28 cellular contexts compared by ENCODE assay signal in the genomic region with DNA sequence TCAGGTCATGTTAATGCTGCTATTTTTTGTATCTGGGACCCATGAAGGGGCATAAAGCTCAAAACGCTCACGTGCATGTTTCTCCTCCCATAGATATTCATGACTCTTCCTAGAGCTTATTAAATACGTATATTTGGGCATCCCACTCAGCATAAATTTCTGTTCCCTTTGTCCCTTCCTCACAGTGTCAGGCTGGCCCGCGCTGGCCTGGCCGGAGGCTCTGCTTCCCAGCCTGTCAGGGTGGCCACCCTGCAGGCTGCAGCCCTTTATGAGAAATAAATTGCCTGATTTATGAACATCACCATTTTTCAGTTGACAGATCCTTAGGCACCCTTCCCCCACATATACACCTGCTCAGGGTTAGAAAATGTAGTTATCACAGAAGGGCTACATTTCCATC.
"Had no signal": no experiment of that assay in that cellular context is flagged by ENCODE, and none has a peak within 500 bp of the region (broad histone marks: within the 10 kb centered on the region; RNA-seq: fewer than 3 reads in every experiment).

No MANE protein-coding gene starts in this region.

- ATAC-seq: stimulated activated effector memory CD8-positive, alpha-beta T cell treated with anti-CD3 and anti-CD28 coated beads, Interleukin-12 subunit alpha, Interleukin-12 subunit beta, amount 100 ng/mL, for 72 hours; stimulated activated memory B cell treated with anti-CD40 and anti-IgM and Interleukin-4, amounts not matched to agents 10 μg/mL and 1 μg/mL and 100 μg/mL, for 72 hours; stimulated activated naive B cell treated with anti-CD40 and anti-IgM and Interleukin-4, amounts not matched to agents 10 μg/mL and 1 μg/mL and 100 μg/mL, for 72 hours; stimulated activated naive CD8-positive, alpha-beta T cell treated with anti-CD3 and anti-CD28 coated beads, Interleukin-15, amount 100 ng/mL, for 72 hours; stimulated activated naive CD8-positive, alpha-beta T cell treated with anti-CD3 and anti-CD28 coated beads, Interleukin-15, Interleukin-2, amounts not matched to agents 100 U/mL and 50 U/mL, for 24 hours; upper lobe of right lung had no signal

- H3K4me3 Mint-ChIP-seq: stimulated activated effector memory CD8-positive, alpha-beta T cell treated with anti-CD3 and anti-CD28 coated beads, Interleukin-12 subunit alpha, Interleukin-12 subunit beta, amount 100 ng/mL, for 72 hours; stimulated activated memory B cell treated with anti-CD40 and anti-IgM and Interleukin-4, amounts not matched to agents 10 μg/mL and 1 μg/mL and 100 μg/mL, for 72 hours; stimulated activated naive B cell treated with anti-CD40 and anti-IgM and Interleukin-4, amounts not matched to agents 10 μg/mL and 1 μg/mL and 100 μg/mL, for 72 hours; stimulated activated naive CD8-positive, alpha-beta T cell treated with anti-CD3 and anti-CD28 coated beads, Interleukin-15, amount 100 ng/mL, for 72 hours; stimulated activated naive CD8-positive, alpha-beta T cell treated with anti-CD3 and anti-CD28 coated beads, Interleukin-15, Interleukin-2, amounts not matched to agents 100 ng/mL and 50 ng/mL, for 24 hours; type B pancreatic cell had no signal

- H3K27ac ChIP-seq: stomach, suprapubic skin, testis, thoracic aorta, thyroid gland, tibial artery, tibial nerve, transverse colon, upper lobe of left lung, upper lobe of right lung, uterus, vagina had no signal

- H3K36me3 Mint-ChIP-seq: stimulated activated effector memory CD8-positive, alpha-beta T cell treated with anti-CD3 and anti-CD28 coated beads, Interleukin-12 subunit alpha, Interleukin-12 subunit beta, amount 100 ng/mL, for 72 hours; stimulated activated memory B cell treated with anti-CD40 and anti-IgM and Interleukin-4, amounts not matched to agents 10 μg/mL and 1 μg/mL and 100 μg/mL, for 72 hours; stimulated activated naive B cell treated with anti-CD40 and anti-IgM and Interleukin-4, amounts not matched to agents 10 μg/mL and 1 μg/mL and 100 μg/mL, for 72 hours; type B pancreatic cell had no signal

- H3K4me1 Mint-ChIP-seq: stimulated activated memory B cell treated with anti-CD40 and anti-IgM and Interleukin-4, amounts not matched to agents 10 μg/mL and 1 μg/mL and 100 μg/mL, for 72 hours had no signal

- H3K9me3 ChIP-seq: stomach, suprapubic skin, testis, thoracic aorta, thyroid gland, tibial artery, tibial nerve, transverse colon, upper lobe of left lung, upper lobe of right lung, uterus, vagina had no signal

- H3K36me3 ChIP-seq: stomach, suprapubic skin, thoracic aorta, thyroid gland, tibial artery, tibial nerve, transverse colon, upper lobe of left lung, upper lobe of right lung, uterus, vagina had no signal

- H3K27me3 Mint-ChIP-seq: stimulated activated naive CD8-positive, alpha-beta T cell treated with anti-CD3 and anti-CD28 coated beads, Interleukin-15, Interleukin-2, amounts not matched to agents 100 ng/mL and 50 ng/mL, for 24 hours had no signal

- H3K9me3 Mint-ChIP-seq: stimulated activated effector memory CD8-positive, alpha-beta T cell treated with anti-CD3 and anti-CD28 coated beads, Interleukin-12 subunit alpha, Interleukin-12 subunit beta, amount 100 ng/mL, for 72 hours; stimulated activated memory B cell treated with anti-CD40 and anti-IgM and Interleukin-4, amounts not matched to agents 10 μg/mL and 1 μg/mL and 100 μg/mL, for 72 hours; stimulated activated naive B cell treated with anti-CD40 and anti-IgM and Interleukin-4, amounts not matched to agents 10 μg/mL and 1 μg/mL and 100 μg/mL, for 72 hours; stimulated activated naive CD8-positive, alpha-beta T cell treated with anti-CD3 and anti-CD28 coated beads, Interleukin-15, Interleukin-2, amounts not matched to agents 100 ng/mL and 50 ng/mL, for 24 hours; type B pancreatic cell had no signal

- H3K4me3 ChIP-seq: stomach, suprapubic skin, testis, thoracic aorta, thyroid gland, tibial artery, tibial nerve, transverse colon, upper lobe of left lung, upper lobe of right lung, uterus, vagina had no signal

- DNase-seq: stimulated activated CD4-positive, alpha-beta T cell treated with anti-CD3 and anti-CD28 coated beads, Interleukin-2, amount 100 ng/mL, for 48 hours; stimulated activated CD4-positive, alpha-beta T cell treated with anti-CD3 and anti-CD28 coated beads, Interleukin-4, amount 100 ng/mL, for 1 hour; stimulated activated CD4-positive, alpha-beta T cell treated with anti-CD3 and anti-CD28 coated beads, Interleukin-4, amount 100 ng/mL, for 24 hours; stimulated activated CD4-positive, alpha-beta T cell treated with anti-CD3 and anti-CD28 coated beads, Interleukin-4, amount 100 ng/mL, for 4 hours; stimulated activated CD8-positive, alpha-beta memory T cell treated with anti-CD3 and anti-CD28 coated beads, Interleukin-4, amount 100 ng/mL, for 48 hours; stimulated activated naive B cell treated with anti-CD40 and anti-IgM and Interleukin-4, amounts not matched to agents 10 μg/mL and 1 μg/mL and 100 μg/mL, for 72 hours; stimulated activated naive CD4-positive, alpha-beta T cell; stimulated activated naive CD4-positive, alpha-beta T cell treated with Interleukin-2 at 50 U/mL for 16 hours; stimulated activated naive CD8-positive, alpha-beta T cell treated with anti-CD3 and anti-CD28 coated beads, Interleukin-15, amount 100 ng/mL, for 72 hours; stimulated activated naive CD8-positive, alpha-beta T cell treated with anti-CD3 and anti-CD28 coated beads, Interleukin-15, Interleukin-2, amounts not matched to agents 100 U/mL and 50 U/mL, for 24 hours; stomach; substantia nigra; testis; thyroid gland; tibial artery; transverse colon; trophoblast cell; upper lobe of right lung; uterus had no signal

- H3K4me1 ChIP-seq: suprapubic skin, testis, tibial nerve, vagina had no signal

- H3K27ac Mint-ChIP-seq: stimulated activated effector memory CD8-positive, alpha-beta T cell treated with anti-CD3 and anti-CD28 coated beads, Interleukin-12 subunit alpha, Interleukin-12 subunit beta, amount 100 ng/mL, for 72 hours; stimulated activated memory B cell treated with anti-CD40 and anti-IgM and Interleukin-4, amounts not matched to agents 10 μg/mL and 1 μg/mL and 100 μg/mL, for 72 hours; stimulated activated naive B cell treated with anti-CD40 and anti-IgM and Interleukin-4, amounts not matched to agents 10 μg/mL and 1 μg/mL and 100 μg/mL, for 72 hours; stimulated activated naive CD8-positive, alpha-beta T cell treated with anti-CD3 and anti-CD28 coated beads, Interleukin-15, amount 100 ng/mL, for 72 hours; stimulated activated naive CD8-positive, alpha-beta T cell treated with anti-CD3 and anti-CD28 coated beads, Interleukin-15, Interleukin-2, amounts not matched to agents 100 ng/mL and 50 ng/mL, for 24 hours; type B pancreatic cell had no signal

- H3K27me3 ChIP-seq: stomach, suprapubic skin, testis, thyroid gland, tibial nerve, transverse colon, upper lobe of left lung, upper lobe of right lung, uterus, vagina had no signal
